ENCODE assay signal across 16 cellular contexts in genomic region chr7:40095695-40096327, GRCh38.
"Had no signal": no experiment of that assay in that cellular context is flagged by ENCODE, and none has a peak within 500 bp of the region (broad histone marks: within the 10 kb centered on the region; RNA-seq: fewer than 3 reads in every experiment).

No MANE protein-coding gene starts in this region.

- H3K27ac ChIP-seq: epithelial cell of prostate, gastroesophageal sphincter, lower lobe of right lung, neutrophil, skin epidermis, tibial artery, uterus had no signal

- H3K27ac Mint-ChIP-seq: activated T-cell treated with anti-CD3 and anti-CD28 coated beads, Interleukin-2, amount 50 U/mL, for 72 hours had no signal

- H3K4me1 ChIP-seq: lower lobe of right lung had no signal

- H3K4me1 Mint-ChIP-seq: central memory CD8-positive, alpha-beta T cell had no signal

- H3K36me3 ChIP-seq: uterus had no signal

- H3K9me3 Mint-ChIP-seq: activated T-cell treated with anti-CD3 and anti-CD28 coated beads, Interleukin-2, amount 50 U/mL, for 72 hours; central memory CD8-positive, alpha-beta T cell had no signal

- H3K4me3 Mint-ChIP-seq: activated T-cell treated with anti-CD3 and anti-CD28 coated beads, Interleukin-2, amount 50 U/mL, for 72 hours; central memory CD8-positive, alpha-beta T cell had no signal

- H3K4me3 ChIP-seq: gastroesophageal sphincter, lower lobe of right lung, skin epidermis, tibial artery, uterus had no signal

- H3K27me3 Mint-ChIP-seq: central memory CD8-positive, alpha-beta T cell had no signal

- H3K27me3 ChIP-seq: gastroesophageal sphincter, neutrophil, tibial artery, uterus had no signal

- DNase-seq: activated T-cell treated with anti-CD3 and anti-CD28 coated beads, Interleukin-2, amount 50 U/mL, for 72 hours; cortex of kidney; effector CD8-positive, alpha-beta T cell; kidney glomerular epithelial cell; lower lobe of right lung; midbrain; posterior cingulate gyrus; stimulated activated CD4-positive, alpha-beta T cell treated with anti-CD3 and anti-CD28 coated beads, Interleukin-4, amount 100 ng/mL, for 4 hours; T-helper 1 cell; tibial artery; uterus had no signal

- ATAC-seq: activated T-cell treated with anti-CD3 and anti-CD28 coated beads, Interleukin-2, amount 50 U/mL, for 72 hours; gastroesophageal sphincter; lower lobe of right lung had no signal

- H3K9me3 ChIP-seq: gastroesophageal sphincter, lower lobe of right lung, neutrophil, tibial artery, uterus had no signal
